Comparison of ENCODE assay signal across 16 cellular contexts in genomic region chr17:74512041-74512440, GRCh38. TPM values are rescaled to one million over a fixed set of nuclear protein-coding genes. Genes with fewer than 3 reads are reported as not detected.
DNase-seq lines count a peak whose midpoint lies in the region; ATAC-seq and TF ChIP-seq lines count a peak whose summit lies in the region.
"Had no signal": no experiment of that assay in that cellular context is flagged by ENCODE, and none has a peak within 500 bp of the region (broad histone marks: within the 10 kb centered on the region; RNA-seq: fewer than 3 reads in every experiment).

No MANE protein-coding gene starts in this region.

- H3F3A ChIP-seq in MM.1S (ENCODE audit: insufficient read depth, low read length), result no peaks in the 10 kb centered on the region

- peaks cover 7 to 20% (median 14%) of the 10 kb centered on the region in 11 experiments; a peak in 17 of 22 replicates for H3K9me3 ChIP-seq in BLaER1 treated with 17β-estradiol and CSF1 and Interleukin-3, amounts not matched to agents 10 nM and 100 nM (replicated peaks in 1 of 11)
- no peaks in the 10 kb centered on the region for H3K9me3 ChIP-seq in neutrophil
- no peaks in the 10 kb centered on the region for H3K9me3 ChIP-seq in MM.1S (replicated peaks; ENCODE audit: insufficient read depth, low read length)
- H3K9me3 ChIP-seq: suprapubic skin had no signal

- H2AFZ ChIP-seq in MM.1S (ENCODE audit: low read length), result no peak overlapping the region
- H2AFZ ChIP-seq: GM23338, hepatocyte had no signal

- peak; percentile 28 for ATAC-seq in esophagus mucosa
- ATAC-seq: GM23338, WTC11 had no signal

- H3K79me2 ChIP-seq in MM.1S (ENCODE audit: low read length), result no peaks in the 10 kb centered on the region
- H3K79me2 ChIP-seq: hepatocyte had no signal

- no peak for DNase-seq in HL-60 (ENCODE audit: low read depth in 1 of 2, low spot score in 1 of 2)
- no peak for DNase-seq in NCI-H524 (lab: John Stamatoyannopoulos, UW)
- no peak for DNase-seq in activated effector memory CD4-positive, alpha-beta T cell treated with anti-CD3 and anti-CD28 coated beads, Interleukin-2, amount 50 U/mL, for 16 hours
- DNase-seq in KG1 (lab: John Stamatoyannopoulos, UW), result no peak
- DNase-seq in MM.1S, result no peak
- DNase-seq: activated effector memory CD4-positive, alpha-beta T cell treated with Interleukin-2 at 50 U/mL for 16 hours; nephron progenitor cell; small intestine had no signal

- no peaks in the 10 kb centered on the region for H3K27me3 ChIP-seq in BLaER1 treated with 17β-estradiol and CSF1 and Interleukin-3, amounts not matched to agents 10 nM and 100 nM
- no peaks in the 10 kb centered on the region for H3K27me3 ChIP-seq in HL-60 (ENCODE audit: insufficient read depth, poor library complexity, severe bottlenecking)
- no peaks in the 10 kb centered on the region for H3K27me3 ChIP-seq in neutrophil
- peaks cover 64% of the 10 kb centered on the region for H3K27me3 ChIP-seq in MM.1S (replicated peaks; ENCODE audit: insufficient read depth, low read length)
- H3K27me3 ChIP-seq: hepatocyte, suprapubic skin had no signal

- no peak overlapping the region for H3K4me3 ChIP-seq in BLaER1 treated with 17β-estradiol and CSF1 and Interleukin-3, amounts not matched to agents 10 nM and 100 nM
- H3K4me3 ChIP-seq in HL-60 (replicated peaks; ENCODE audit: insufficient read depth, low read length) (no peak overlapping the region), neutrophil (ENCODE audit: low read depth in 1 of 2, low read length in 1 of 2) (no peak overlapping the region), MM.1S (ENCODE audit: low read length) (no peak overlapping the region)
- H3K4me3 ChIP-seq: GM23338, hepatocyte, suprapubic skin had no signal

- H3K9ac ChIP-seq in BLaER1 treated with 17β-estradiol and CSF1 and Interleukin-3, amounts not matched to agents 10 nM and 100 nM, result peak overlapping the region in 4 of 11 experiments; percentile 2 to 68 (median 56); a peak in 6 of 22 replicates
- H3K9ac ChIP-seq in MM.1S (ENCODE audit: low read length), result no peak overlapping the region

- H3K4me2 ChIP-seq in BLaER1 treated with 17β-estradiol and CSF1 and Interleukin-3, amounts not matched to agents 10 nM and 100 nM, result peak overlapping the region in 8 of 11 experiments; percentile 8 to 87 (median 73); a peak in 15 of 22 replicates
- H3K4me2 ChIP-seq in MM.1S (ENCODE audit: low read depth, low read length), result no peak overlapping the region
- H3K4me2 ChIP-seq: GM23338, hepatocyte had no signal

- TF ChIP-seq CTCF in HL-60 (IDR thresholded peaks at IDR 0.05; ENCODE audit: insufficient read depth, low read length) (no peak), neutrophil (IDR thresholded peaks at IDR 0.05) (no peak), MM.1S (IDR thresholded peaks at IDR 0.05; ENCODE audit: low read length) (no peak)

- no peaks in the 10 kb centered on the region for H3K9me2 ChIP-seq in MM.1S (replicated peaks; ENCODE audit: insufficient read depth, low read length)

- peaks cover 0 to 49% (median 23%) of the 10 kb centered on the region in 10 experiments; a peak in 14 of 20 replicates for H3K4me1 ChIP-seq in BLaER1 treated with 17β-estradiol and CSF1 and Interleukin-3, amounts not matched to agents 10 nM and 100 nM
- H3K4me1 ChIP-seq in neutrophil (ENCODE audit: control insufficient read depth in 1 of 2, insufficient read depth in 1 of 2, low read depth in 1 of 2, low read length in 1 of 2) (peaks cover 14 to 15% of the 10 kb centered on the region in 2 experiments), MM.1S (ENCODE audit: low read length) (no peaks in the 10 kb centered on the region)
- H3K4me1 ChIP-seq: suprapubic skin had no signal

- no peaks in the 10 kb centered on the region for H3K36me3 ChIP-seq in BLaER1 treated with 17β-estradiol and CSF1 and Interleukin-3, amounts not matched to agents 10 nM and 100 nM
- no peaks in the 10 kb centered on the region for H3K36me3 ChIP-seq in neutrophil
- H3K36me3 ChIP-seq in MM.1S (replicated peaks; ENCODE audit: insufficient read depth, low read length), result no peaks in the 10 kb centered on the region
- H3K36me3 ChIP-seq: suprapubic skin had no signal

- peak overlapping the region in 7 of 11 experiments; percentile 19 to 90 (median 70); a peak in 12 of 22 replicates for H3K27ac ChIP-seq in BLaER1 treated with 17β-estradiol and CSF1 and Interleukin-3, amounts not matched to agents 10 nM and 100 nM
- peak overlapping the region; percentile 70 for H3K27ac ChIP-seq in HL-60 (replicated peaks)
- H3K27ac ChIP-seq in neutrophil, result peak overlapping the region; percentile 64
- no peak overlapping the region for H3K27ac ChIP-seq in MM.1S (ENCODE audit: low read length)
- H3K27ac ChIP-seq: hepatocyte, suprapubic skin had no signal

- H4K20me1 ChIP-seq in BLaER1 treated with 17β-estradiol and CSF1 and Interleukin-3, amounts not matched to agents 10 nM and 100 nM, result no peaks in the 10 kb centered on the region
- no peaks in the 10 kb centered on the region for H4K20me1 ChIP-seq in MM.1S (ENCODE audit: insufficient read depth, low read length)

RNA-seq across cellular contexts. Expression of gene CD300LB, which starts 19.2 kb away (rescaled TPM):
- total RNA-seq in esophagus mucosa, result not detected
- total RNA-seq: endothelial cell of umbilical vein, GM23338, hepatocyte, suprapubic skin, WTC11 had no signal

RNA-seq across cellular contexts. Expression of gene CD300C, which starts 33.9 kb away (rescaled TPM):
- 0.16 TPM for total RNA-seq in esophagus mucosa
- total RNA-seq: endothelial cell of umbilical vein, GM23338, WTC11 had no signal

RNA-seq across cellular contexts. Expression of gene CD300A, which starts 45.6 kb away (rescaled TPM):
- 0.64 TPM for total RNA-seq in esophagus mucosa
- total RNA-seq: endothelial cell of umbilical vein had no signal

RNA-seq across cellular contexts. Expression of gene CD300H, which starts 55.3 kb away (rescaled TPM):
- total RNA-seq in esophagus mucosa, result not detected
- total RNA-seq: endothelial cell of umbilical vein, GM23338, suprapubic skin, WTC11 had no signal
